In genomic region chr10:71562181-71562580, GRCh38 we compare ENCODE assay signal across 21 cellular contexts.
DNase-seq lines count a peak whose midpoint lies in the region; ATAC-seq, FAIRE-seq and TF ChIP-seq lines count a peak whose summit lies in the region.
"Had no signal": no experiment of that assay in that cellular context is flagged by ENCODE, and none has a peak within 500 bp of the region (broad histone marks: within the 10 kb centered on the region; RNA-seq: fewer than 3 reads in every experiment).

No MANE protein-coding gene starts in this region.

- no peak overlapping the region for H2BK15ac ChIP-seq in H1 (ENCODE audit: low read length)

- H3K23me2 ChIP-seq in H1 (ENCODE audit: low read depth, low read length) = no peaks in the 10 kb centered on the region

- no peak overlapping the region for H3K14ac ChIP-seq in H1 (ENCODE audit: insufficient read length)

- H3K79me1 ChIP-seq in H1 (ENCODE audit: low read depth, low read length) = no peaks in the 10 kb centered on the region

- no peak overlapping the region for H3K9ac ChIP-seq in H1 (replicated peaks in 1 of 4; ENCODE audit: extremely low read depth in 1 of 4, low read depth in 3 of 4, low read length in 3 of 4)
- H3K9ac ChIP-seq: BLaER1 treated with 17β-estradiol and CSF1 and Interleukin-3, amounts not matched to agents 10 nM and 100 nM had no signal

- TF ChIP-seq EP300 in H1 (IDR thresholded peaks at IDR 0.05; ENCODE audit: borderline replicate concordance in 1 of 2, low read depth in 2 of 2, low read length in 2 of 2) = no peak

- H2BK20ac ChIP-seq in H1 (ENCODE audit: low read length) = no peak overlapping the region; the same call in 1 of the 2 replicates

- H3K27ac ChIP-seq in H1 (ENCODE audit: low read depth, low read length) = no peak overlapping the region
- H3K27ac ChIP-seq in osteoblast (ENCODE audit: low read depth, low read length) = no peak overlapping the region
- H3K27ac ChIP-seq: 22Rv1; A549; BLaER1 treated with 17β-estradiol and CSF1 and Interleukin-3, amounts not matched to agents 10 nM and 100 nM; C4-2B had no signal

- H2BK120ac ChIP-seq in H1 (replicated peaks; ENCODE audit: low read depth, low read length) = no peak overlapping the region

- 0 out of 7 replicates have a peak, but pooled peaks cover 0 to 2% (median 0%) of the 10 kb centered on the region in 4 experiments for H3K27me3 ChIP-seq in H1 (replicated peaks in 1 of 4; ENCODE audit: control insufficient read depth in 3 of 4, extremely low read depth in 1 of 4, insufficient read depth in 3 of 4, low read length in 3 of 4)
- peaks cover 26% of the 10 kb centered on the region for H3K27me3 ChIP-seq in osteoblast (ENCODE audit: insufficient read depth, low read length)
- H3K27me3 ChIP-seq: BLaER1 treated with 17β-estradiol and CSF1 and Interleukin-3, amounts not matched to agents 10 nM and 100 nM had no signal

- intact Hi-C loops in Right ventricle myocardium inferior (cut with DNase I) (no loop called here), left cardiac atrium (cut with DNase I) (no loop called here)

- TF ChIP-seq POLR2A in H1 (IDR thresholded peaks at IDR 0.05; ENCODE audit: control extremely low read depth in 1 of 2, low read depth in 2 of 2, low read length in 2 of 2) = no peak

- CTCF ChIA-PET in H1 (lab: Charles Lee; ENCODE audit: partially characterized antibody) = interaction anchor here (0.6 to 15.1 kb wide), 4 partner anchors 6 to 658 kb away, joined by 3 to 168 read pairs (median 91); no protein-coding TSS in a partner anchor

- no peak overlapping the region for H3K23ac ChIP-seq in H1 (ENCODE audit: insufficient read length)

- FAIRE-seq in H1 (lab: Jason Lieb, UNC) = no peak
- FAIRE-seq: A549, D721Med, G401.6, GM12878, GM12892, GM18507 had no signal

- H2AK5ac ChIP-seq in H1 (ENCODE audit: low read depth, low read length) = no peak overlapping the region

- peak overlapping the region; percentile 48 for H3K18ac ChIP-seq in H1 (ENCODE audit: extremely low read depth, low read length)

- TF ChIP-seq CTCF in H1 (IDR thresholded peaks at IDR 0.05; ENCODE audit: control extremely low read depth in 1 of 3, insufficient read depth in 1 of 3, low read depth in 1 of 3, low read length in 3 of 3) (no peak), osteoblast (IDR thresholded peaks at IDR 0.05; ENCODE audit: extremely low read depth, low read depth, low read length) (no peak), GM10266 (IDR thresholded peaks at IDR 0.05; ENCODE audit: control insufficient read depth, insufficient read depth, low read depth, missing control alignments) (no peak)

- no peaks in the 10 kb centered on the region for H3K79me2 ChIP-seq in H1 (ENCODE audit: control insufficient read depth in 1 of 2, insufficient read depth in 2 of 2, low read length in 2 of 2)
- no peaks in the 10 kb centered on the region for H3K79me2 ChIP-seq in osteoblast (ENCODE audit: insufficient read depth, low read length)

- POLR2A ChIA-PET in H1 (lab: Charles Lee; ENCODE audit: partially characterized antibody) = no interaction called here

- H3K4me1 ChIP-seq in H1 (replicated peaks in 1 of 4; ENCODE audit: control insufficient read depth in 3 of 4, insufficient read depth in 4 of 4, low read length in 3 of 4) = peaks cover 2 to 14% (median 10%) of the 10 kb centered on the region in 4 experiments
- no peaks in the 10 kb centered on the region for H3K4me1 ChIP-seq in osteoblast (ENCODE audit: insufficient read depth, low read length)
- H3K4me1 ChIP-seq: A549, Caco-2 had no signal

- H3K4me2 ChIP-seq in H1 (ENCODE audit: insufficient read depth in 1 of 2, low read depth in 2 of 2, low read length in 2 of 2) (no peak overlapping the region), osteoblast (ENCODE audit: insufficient read depth, low read length) (no peak overlapping the region)
- H3K4me2 ChIP-seq: A549 had no signal

- no peak overlapping the region for H3K4me3 ChIP-seq in H1 (ENCODE audit: extremely low read depth in 1 of 4, insufficient read depth in 2 of 4, low read depth in 3 of 4, low read length in 4 of 4)
- H3K4me3 ChIP-seq in osteoblast (ENCODE audit: insufficient read depth, low read length) = no peak overlapping the region
- H3K4me3 ChIP-seq: A549; BLaER1 treated with 17β-estradiol and CSF1 and Interleukin-3, amounts not matched to agents 10 nM and 100 nM; GM12878 had no signal

- ATAC-seq in Right ventricle myocardium inferior (no peak), left cardiac atrium (no peak)
- ATAC-seq: A549; CD8-positive, alpha-beta T cell; GM12878 had no signal

- DNase-seq in Right ventricle myocardium inferior (ENCODE audit: missing footprints) = peak; percentile 39
- no peak for DNase-seq in left cardiac atrium
- no peak for DNase-seq in H1 (ENCODE audit: low read depth in 1 of 2, low spot score in 2 of 2)
- peak; percentile 56 for DNase-seq in osteoblast (ENCODE audit: insufficient read length, low spot score, missing footprints)
- DNase-seq in GM10266 (ENCODE audit: extremely low spot score) = no peak
- DNase-seq: AML-193; Caco-2; Calu3; CD4-positive, alpha-beta T cell; CD8-positive, alpha-beta T cell; DMS79 treated with DMSO at 0.1 percent for 48 hours; GF-D8 had no signal

- no peak overlapping the region for H4K8ac ChIP-seq in H1 (ENCODE audit: extremely low read depth, insufficient read depth, low read length)

- H3K9me3 ChIP-seq in H1 (ENCODE audit: insufficient read depth in 2 of 2, low read depth in 1 of 2, low read length in 1 of 2) (no peaks in the 10 kb centered on the region), osteoblast (ENCODE audit: low read depth, low read length) (no peaks in the 10 kb centered on the region)
- H3K9me3 ChIP-seq: A549; BLaER1 treated with 17β-estradiol and CSF1 and Interleukin-3, amounts not matched to agents 10 nM and 100 nM; Caco-2 had no signal

- no peak overlapping the region for H2BK5ac ChIP-seq in H1 (ENCODE audit: low read depth, low read length)

- TF ChIP-seq RAD21 in H1 (IDR thresholded peaks at IDR 0.05 in 1 of 2, conservative IDR thresholded peaks at IDR 0.05 in 1 of 2; ENCODE audit: low read depth in 2 of 2, low read length in 2 of 2) = no peak

- 94% methylated on average over 9 of the region's 9 CpGs; no CpG with 5 or more reads in 1 of the 2 experiments for WGBS in H1 (ENCODE audit: extremely low coverage in 1 of 2, insufficient coverage in 1 of 2, insufficient read length in 1 of 2, insufficient replicate concordance in 2 of 2, low coverage in 1 of 2, low lambda C conversion rate in 2 of 2, missing lambda C conversion rate in 1 of 2), 2 experiments

- H3K56ac ChIP-seq in H1 (replicated peaks; ENCODE audit: insufficient read length, low read depth, low read length) = no peak overlapping the region

- no peak overlapping the region for H3K4ac ChIP-seq in H1 (replicated peaks; ENCODE audit: insufficient read length, low read depth, low read length)

- H4K20me1 ChIP-seq in H1 (replicated peaks in 1 of 2; ENCODE audit: control insufficient read depth in 1 of 2, insufficient read depth in 2 of 2, low read length in 2 of 2) (no peaks in the 10 kb centered on the region), osteoblast (ENCODE audit: insufficient read depth, low read length) (no peaks in the 10 kb centered on the region)
- H4K20me1 ChIP-seq: BLaER1 treated with 17β-estradiol and CSF1 and Interleukin-3, amounts not matched to agents 10 nM and 100 nM had no signal

- H4K5ac ChIP-seq in H1 (ENCODE audit: insufficient read length, low read depth, low read length) = no peak overlapping the region

- H4K91ac ChIP-seq in H1 (replicated peaks; ENCODE audit: insufficient read length, low read length) = no peak overlapping the region

- H2AFZ ChIP-seq in H1 (ENCODE audit: low read length) (no peak overlapping the region), osteoblast (ENCODE audit: low read length) (no peak overlapping the region)

- H3K36me3 ChIP-seq in H1 (ENCODE audit: control insufficient read depth in 2 of 4, insufficient read depth in 4 of 4, low read length in 3 of 4) (no peaks in the 10 kb centered on the region), osteoblast (ENCODE audit: insufficient read depth, low read length) (no peaks in the 10 kb centered on the region)
- H3K36me3 ChIP-seq: BLaER1 treated with 17β-estradiol and CSF1 and Interleukin-3, amounts not matched to agents 10 nM and 100 nM had no signal

- no peak overlapping the region for H2BK12ac ChIP-seq in H1 (ENCODE audit: low read depth, low read length)

TF ChIP-seq in H1, 55 proteins besides CTCF, POLR2A, EP300 and RAD21 (continues in another document):
- TF ChIP-seq GABPA (IDR thresholded peaks at IDR 0.05; ENCODE audit: borderline replicate concordance, insufficient read depth, low read length) (no peak), CHD1 (IDR thresholded peaks at IDR 0.05; ENCODE audit: low read depth, low read length) (no peak), PHF8 (conservative IDR thresholded peaks at IDR 0.05; ENCODE audit: low read depth, low read length) (no peak), TEAD4 (IDR thresholded peaks at IDR 0.05; ENCODE audit: low read depth, low read length) (no peak), YY1 (IDR thresholded peaks at IDR 0.05; ENCODE audit: low read depth, low read length) (no peak), CEBPB (IDR thresholded peaks at IDR 0.05; ENCODE audit: low read depth, low read length) (no peak), POU5F1 (IDR thresholded peaks at IDR 0.05; ENCODE audit: low read depth, low read length) (no peak), SP4 (IDR thresholded peaks at IDR 0.05; ENCODE audit: low read length) (no peak)

Comparison
In these comparisons a context has a peak if more than half of its experiments do, and no peak if none do; other contexts are left out.
1. DNase-seq: peak in Right ventricle myocardium inferior (single experiment) and osteoblast (single experiment); none in left cardiac atrium (single experiment), H1 (0 of 2) and GM10266 (single experiment).